Comparison of ENCODE assay signal across 8 cellular contexts in genomic region chr3:119579366-119580147, GRCh38.
DNase-seq lines count a peak whose midpoint lies in the region; ATAC-seq lines count a peak whose summit lies in the region.

Gene ADPRH (plus strand): TSS chr3:119579492. CDS start chr3:119582170, 2,678 bp downstream.

- H3K27ac Mint-ChIP-seq in T-helper 2 cell treated with Interferon-gamma antibody and Interleukin-4, amounts not matched to agents 5 μg/mL and 100 μg/mL, for 36 hours: peak within 1 kb of the TSS; percentile 85

- H3K4me1 Mint-ChIP-seq in T-helper 2 cell treated with Interferon-gamma antibody and Interleukin-4, amounts not matched to agents 5 μg/mL and 100 μg/mL, for 36 hours (ENCODE audit: low read depth): peaks cover 28% of the 10 kb centered on the region

- peak; percentile 65 for DNase-seq in EH (ENCODE audit: low read depth)
- peak; percentile 55 for DNase-seq in HPDE6-E6E7 (ENCODE audit: extremely low spot score)
- peak; percentile 72 for DNase-seq in T-helper 2 cell treated with Interferon-gamma antibody and Interleukin-4, amounts not matched to agents 5 μg/mL and 100 μg/mL, for 36 hours (ENCODE audit: low spot score)
- peak in 16 of 61 donors; percentile 9 to 58 (median 40) for DNase-seq in caudate nucleus (lab: John Stamatoyannopoulos, UW)
- DNase-seq in islet precursor cell: peak; percentile 92
- peak; percentile 41 for DNase-seq in stimulated activated CD4-positive, alpha-beta T cell treated with anti-CD3 and anti-CD28 coated beads, Interleukin-12 subunit alpha, Interleukin-12 subunit beta, amount 100 ng/mL, for 4 hours
- DNase-seq in dedifferentiated amniotic fluid mesenchymal stem cell (ENCODE audit: extremely low spot score): no peak

- ATAC-seq in GM21381 (IDR thresholded peaks at IDR 0.05; ENCODE audit: unreplicated experiment): peak; percentile 63

- H3K36me3 Mint-ChIP-seq in T-helper 2 cell treated with Interferon-gamma antibody and Interleukin-4, amounts not matched to agents 5 μg/mL and 100 μg/mL, for 36 hours (ENCODE audit: low read depth): no peaks in the 10 kb centered on the region

- H3K4me3 Mint-ChIP-seq in T-helper 2 cell treated with Interferon-gamma antibody and Interleukin-4, amounts not matched to agents 5 μg/mL and 100 μg/mL, for 36 hours: peak within 1 kb of the TSS; percentile 89

- no peaks in the 10 kb centered on the region for H3K9me3 Mint-ChIP-seq in T-helper 2 cell treated with Interferon-gamma antibody and Interleukin-4, amounts not matched to agents 5 μg/mL and 100 μg/mL, for 36 hours

- peak within 1 kb of the TSS; percentile 68 for H3K27ac ChIP-seq in caudate nucleus (ENCODE audit: low read depth, low read length)

- H3K27me3 Mint-ChIP-seq in T-helper 2 cell treated with Interferon-gamma antibody and Interleukin-4, amounts not matched to agents 5 μg/mL and 100 μg/mL, for 36 hours (ENCODE audit: low read depth): no peaks in the 10 kb centered on the region
